In the genomic region with DNA sequence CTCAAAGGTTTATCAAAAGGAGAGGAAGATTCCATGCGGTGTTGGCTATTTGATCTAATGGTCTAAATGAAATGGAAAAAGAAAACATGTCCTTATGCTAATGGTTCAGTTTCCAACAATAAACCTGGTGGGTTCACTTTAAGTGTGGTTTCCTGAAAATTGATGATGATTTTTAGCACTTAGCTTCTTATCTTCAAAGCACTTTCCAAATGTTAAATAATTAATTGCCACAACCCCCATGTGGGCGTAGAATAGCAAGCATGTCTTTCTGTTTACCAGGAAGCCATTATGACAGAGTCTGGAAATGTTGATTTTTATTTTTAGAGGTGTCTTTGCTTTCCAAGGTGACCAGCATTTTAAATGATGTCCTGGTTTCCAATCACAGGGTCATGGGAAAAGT, we compare ENCODE assay signal across 8 cellular contexts.
"Had no signal": no experiment of that assay in that cellular context is flagged by ENCODE, and none has a peak within 500 bp of the region (broad histone marks: within the 10 kb centered on the region; RNA-seq: fewer than 3 reads in every experiment).

No MANE protein-coding gene starts in this region.

- H3K4me3 ChIP-seq: GM23248, HAP-1 had no signal

- H3K9ac ChIP-seq: GM23248 had no signal

- H2AFZ ChIP-seq: GM23248 had no signal

- H3K36me3 ChIP-seq: HAP-1 had no signal

- H3K27me3 Mint-ChIP-seq: IgD-negative memory B cell had no signal

- H3K4me3 Mint-ChIP-seq: IgD-negative memory B cell had no signal

- H3K27ac Mint-ChIP-seq: IgD-negative memory B cell had no signal

- H3K9me3 ChIP-seq: HAP-1 had no signal

- H3K4me1 Mint-ChIP-seq: IgD-negative memory B cell had no signal

- H3K4me1 ChIP-seq: HAP-1 had no signal

- H3K27ac ChIP-seq: GM23248 had no signal

- FAIRE-seq: HTR-8/SVneo had no signal

- ATAC-seq: HCT116 had no signal

- DNase-seq: GM23248, GOT3, H7, KG1 had no signal

- H3K36me3 Mint-ChIP-seq: IgD-negative memory B cell had no signal
